In the genomic region with DNA sequence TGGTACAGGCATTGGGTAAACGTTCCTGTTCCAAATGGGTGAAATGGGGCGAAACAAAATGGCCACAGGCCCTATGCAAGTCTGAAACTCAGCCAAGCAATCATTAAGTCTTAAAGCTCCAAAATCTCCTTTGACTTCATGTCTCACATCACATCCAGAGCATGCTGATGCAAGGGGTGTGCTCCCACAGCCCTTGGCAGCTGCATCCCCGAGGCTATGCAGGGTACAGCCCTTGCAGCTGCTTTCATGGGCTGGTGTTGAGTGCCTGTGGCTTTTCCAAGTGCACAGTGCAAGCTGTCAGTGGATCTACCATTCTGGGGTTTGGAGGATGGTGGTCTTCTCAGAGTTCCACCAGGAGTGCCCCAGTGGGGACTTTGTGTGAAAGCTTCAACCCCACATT, we compare ENCODE assay signal across 23 cellular contexts.
"Had no signal": no experiment of that assay in that cellular context is flagged by ENCODE, and none has a peak within 500 bp of the region (broad histone marks: within the 10 kb centered on the region; RNA-seq: fewer than 3 reads in every experiment).

No MANE protein-coding gene starts in this region.

- H3K36me3 ChIP-seq: gastroesophageal sphincter, heart left ventricle, left lung, ovary, right lobe of liver, stomach, thyroid gland, vagina had no signal

- FAIRE-seq: endometrium had no signal

- H3K4me3 ChIP-seq: coronary artery, gastroesophageal sphincter, heart left ventricle, hepatocyte, left lung, ovary, right lobe of liver, stomach, thyroid gland, vagina had no signal

- H3K27me3 ChIP-seq: foreskin keratinocyte, gastroesophageal sphincter, heart left ventricle, hepatocyte, left lung, ovary, right lobe of liver, stomach, thyroid gland, vagina had no signal

- H3K27ac ChIP-seq: coronary artery, foreskin keratinocyte, gastroesophageal sphincter, heart left ventricle, hepatocyte, left lung, ovary, right lobe of liver, stomach, thyroid gland, vagina had no signal

- H3K4me2 ChIP-seq: hepatocyte had no signal

- H2AFZ ChIP-seq: hepatocyte had no signal

- H3K4me1 Mint-ChIP-seq: mesothelial cell of epicardium; natural killer cell; stimulated activated effector memory CD8-positive, alpha-beta T cell treated with anti-CD3 and anti-CD28 coated beads, Interleukin-12 subunit alpha, Interleukin-12 subunit beta, amount 100 ng/mL, for 72 hours had no signal

- H3K9me3 Mint-ChIP-seq: effector memory CD8-positive, alpha-beta T cell; natural killer cell; stimulated activated effector memory CD8-positive, alpha-beta T cell treated with anti-CD3 and anti-CD28 coated beads, Interleukin-12 subunit alpha, Interleukin-12 subunit beta, amount 100 ng/mL, for 72 hours had no signal

- H3K36me3 Mint-ChIP-seq: mesothelial cell of epicardium; natural killer cell; stimulated activated effector memory CD8-positive, alpha-beta T cell treated with anti-CD3 and anti-CD28 coated beads, Interleukin-12 subunit alpha, Interleukin-12 subunit beta, amount 100 ng/mL, for 72 hours had no signal

- DNase-seq: effector memory CD8-positive, alpha-beta T cell; erythroblast; heart left ventricle; left cardiac atrium; left lung; mesenchymal stem cell; natural killer cell; occipital lobe; ovary; right lobe of liver; stimulated activated CD4-positive, alpha-beta T cell treated with anti-CD3 and anti-CD28 coated beads, Interleukin-2, amount 100 ng/mL, for 24 hours; stimulated activated CD4-positive, alpha-beta T cell treated with anti-CD3 and anti-CD28 coated beads, Interleukin-4, amount 100 ng/mL, for 24 hours; stimulated activated naive CD4-positive, alpha-beta T cell treated with Interleukin-2 at 50 U/mL for 16 hours; stomach; thyroid gland had no signal

- H3K9me3 ChIP-seq: gastroesophageal sphincter, heart left ventricle, left lung, ovary, right lobe of liver, stomach, thyroid gland, vagina had no signal

- H3K27ac Mint-ChIP-seq: effector memory CD8-positive, alpha-beta T cell; mesothelial cell of epicardium; natural killer cell; stimulated activated effector memory CD8-positive, alpha-beta T cell treated with anti-CD3 and anti-CD28 coated beads, Interleukin-12 subunit alpha, Interleukin-12 subunit beta, amount 100 ng/mL, for 72 hours had no signal

- H3K4me3 Mint-ChIP-seq: effector memory CD8-positive, alpha-beta T cell; mesothelial cell of epicardium; natural killer cell; stimulated activated effector memory CD8-positive, alpha-beta T cell treated with anti-CD3 and anti-CD28 coated beads, Interleukin-12 subunit alpha, Interleukin-12 subunit beta, amount 100 ng/mL, for 72 hours had no signal

- H3K79me2 ChIP-seq: hepatocyte had no signal

- H3K4me1 ChIP-seq: foreskin keratinocyte, gastroesophageal sphincter, heart left ventricle, left lung, right lobe of liver, stomach, thyroid gland, vagina had no signal
